ENCODE assay signal across 30 cellular contexts in the genomic region with DNA sequence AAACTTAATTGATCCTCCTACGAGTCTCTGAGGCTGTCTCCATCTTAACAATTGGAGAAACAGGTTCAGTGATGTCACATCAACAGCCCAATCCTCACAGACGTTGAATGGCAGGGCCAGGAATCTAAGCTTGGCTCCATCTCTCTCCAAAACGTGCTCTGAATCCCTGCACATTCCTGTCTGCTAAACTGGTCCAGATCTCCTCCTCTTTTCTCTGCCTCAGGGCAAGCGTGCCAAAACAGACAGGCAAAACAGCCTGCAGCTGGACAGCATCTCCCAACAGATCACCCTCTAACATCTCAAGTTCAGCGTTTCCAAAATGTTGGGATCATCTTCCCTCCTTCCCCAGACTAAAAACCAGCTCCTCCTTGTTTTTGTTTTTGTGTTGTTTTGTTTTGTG. TPM values are rescaled to one million over a fixed set of nuclear protein-coding genes. Genes with fewer than 3 reads are reported as not detected.
DNase-seq lines count a peak whose midpoint lies in the region; ATAC-seq and TF ChIP-seq lines count a peak whose summit lies in the region.
"Had no signal": no experiment of that assay in that cellular context is flagged by ENCODE, and none has a peak within 500 bp of the region (broad histone marks: within the 10 kb centered on the region; RNA-seq: fewer than 3 reads in every experiment).

No MANE protein-coding gene starts in this region.

- H3K4me2 ChIP-seq in GM23248 (ENCODE audit: unreplicated experiment), result no peak overlapping the region
- H3K4me2 ChIP-seq: BLaER1 had no signal

- H3K36me3 ChIP-seq in GM23248 (ENCODE audit: low read depth) (no peaks in the 10 kb centered on the region), right lobe of liver (peaks cover 0 to 3% (median 0%) of the 10 kb centered on the region in 4 donors)
- H3K36me3 ChIP-seq: BLaER1, cardiac muscle cell, lower lobe of right lung had no signal

- 0 to 3% methylated on average over 5 of the region's 5 CpGs for WGBS in GM23248 (ENCODE audit: low coverage in 1 of 2, low lambda C conversion rate in 2 of 2, missing lambda C conversion rate in 2 of 2), 2 experiments
- 22% methylated on average over 5 of the region's 5 CpGs for WGBS in right lobe of liver (ENCODE audit: insufficient coverage, low coverage, low lambda C conversion rate, missing lambda C conversion rate)

- H3K4me1 ChIP-seq in GM23248 (ENCODE audit: insufficient read depth) (no peaks in the 10 kb centered on the region), right lobe of liver (peaks cover 0 to 55% (median 26%) of the 10 kb centered on the region in 4 donors)
- H3K4me1 ChIP-seq: BLaER1 had no signal

- no peaks in the 10 kb centered on the region for H3F3A ChIP-seq in GM23248 (ENCODE audit: insufficient read depth)

- no peak overlapping the region for H2AFZ ChIP-seq in GM23248

- H3K27me3 ChIP-seq in GM23248 (replicated peaks; ENCODE audit: insufficient read depth) (peaks cover 42% of the 10 kb centered on the region), right lobe of liver (no peaks in the 10 kb centered on the region)
- H3K27me3 ChIP-seq: BLaER1 had no signal

- no peaks in the 10 kb centered on the region for H3K79me2 ChIP-seq in GM23248 (ENCODE audit: insufficient read depth)

- no peaks in the 10 kb centered on the region for H4K20me1 ChIP-seq in GM23248 (ENCODE audit: insufficient read depth)
- H4K20me1 ChIP-seq: BLaER1 had no signal

- no peaks in the 10 kb centered on the region for H3K9me2 ChIP-seq in GM23248 (ENCODE audit: insufficient read depth)

- in situ Hi-C loops in GM23248 (cut with MboI), result no loop called here

- TF ChIP-seq CTCF in AG10803 (conservative IDR thresholded peaks at IDR 0.05; ENCODE audit: low read length) (no peak), right lobe of liver (IDR thresholded peaks at IDR 0.05) (no peak), GM20000 (IDR thresholded peaks at IDR 0.05; ENCODE audit: extremely low read depth, missing control alignments) (no peak)

- H3K27ac ChIP-seq in GM23248 (no peak overlapping the region), right lobe of liver (peak overlapping the region in 2 of 3 donors; percentile 56 to 77)
- H3K27ac ChIP-seq: BLaER1, cardiac muscle cell had no signal

- no peak for TF ChIP-seq POLR2A in right lobe of liver (IDR thresholded peaks at IDR 0.05)

- no peak overlapping the region for H3K9ac ChIP-seq in GM23248
- H3K9ac ChIP-seq: BLaER1 had no signal

- DNase-seq in AG10803 (ENCODE audit: low read depth), result peak; percentile 57
- peak; percentile 38 for DNase-seq in GM23248
- DNase-seq in dedifferentiated amniotic fluid mesenchymal stem cell (ENCODE audit: extremely low spot score), result peak; percentile 52
- no peak for DNase-seq in right lobe of liver
- DNase-seq in NCI-H2081 treated with DMSO at 0.1 percent for 48 hours (lab: John Stamatoyannopoulos, UW), result no peak
- no peak for DNase-seq in GM20000 (ENCODE audit: low spot score)
- no peak for DNase-seq in NOMO-1 (lab: John Stamatoyannopoulos, UW; ENCODE audit: unreplicated experiment in 2 of 2)
- DNase-seq: activated naive CD4-positive, alpha-beta T cell treated with anti-CD3 and anti-CD28 coated beads, Interleukin-2, amount 50 U/mL, for 16 hours; COR-L47; dermis blood vessel endothelial cell; DMS53; kidney; lower lobe of right lung; NCI-H1694; NCI-H2171 treated with DMSO at 0.1 percent for 48 hours; NCI-H510A treated with DMSO at 0.1 percent for 48 hours; NK-92 treated with Interleukin-12 subunit alpha and Interleukin-12 subunit beta, amount 100 ng/mL, for 24 hours; SIG-M5; stimulated activated naive CD8-positive, alpha-beta T cell treated with anti-CD3 and anti-CD28 coated beads, Interleukin-15, Interleukin-2, amounts not matched to agents 100 U/mL and 50 U/mL, for 24 hours; T1000 had no signal

- intact Hi-C loops in right lobe of liver (cut with DNase I), result no loop called here

- ATAC-seq in right lobe of liver (peak in 3 of 4 donors; percentile 2 to 21 (median 6)), HG03442 (IDR thresholded peaks at IDR 0.05; ENCODE audit: unreplicated experiment) (no peak)
- ATAC-seq: lower lobe of right lung; natural killer cell treated with Interleukin-12 subunit alpha and Interleukin-12 subunit beta and Interleukin-15 and Interleukin-18, amount 100 ng/mL, for 72 hours; Panc1; stimulated activated naive CD8-positive, alpha-beta T cell treated with anti-CD3 and anti-CD28 coated beads, Interleukin-15, Interleukin-2, amounts not matched to agents 100 U/mL and 50 U/mL, for 24 hours; WTC11 had no signal

- H3K9me3 ChIP-seq in GM23248 (ENCODE audit: low read depth) (no peaks in the 10 kb centered on the region), right lobe of liver (no peaks in the 10 kb centered on the region)
- H3K9me3 ChIP-seq: BLaER1, lower lobe of right lung had no signal

- H3K4me3 ChIP-seq in AG10803 (ENCODE audit: low read length) (no peak overlapping the region), GM23248 (no peak overlapping the region), right lobe of liver (no peak overlapping the region)
- H3K4me3 ChIP-seq: BLaER1, cardiac muscle cell, lower lobe of right lung had no signal

RNA-seq across cellular contexts. Expression of gene FBP1, which starts 6.6 kb away (rescaled TPM):
- total RNA-seq in GM23248 (2014; rRNA removed; shearing (Covaris generic)), result not detected in 2 replicates
- polyA plus RNA-seq in GM23248 (2016; fragmentation: Nextera tagmentation; extraction: Ambion mirVana), result not detected in 2 replicates
- 100 to 1,000 TPM; 180 to 781 (median 384) TPM for total RNA-seq in right lobe of liver
- total RNA-seq: skeletal muscle tissue had no signal

RNA-seq across cellular contexts. Expression of gene FBP2, which starts 39.1 kb away (rescaled TPM):
- not detected in 2 replicates for total RNA-seq in GM23248 (2014; rRNA removed; shearing (Covaris generic))
- not detected in 2 replicates for polyA plus RNA-seq in GM23248 (2016; fragmentation: Nextera tagmentation; extraction: Ambion mirVana)
- total RNA-seq in right lobe of liver, result not detected
- total RNA-seq: cardiac muscle cell; dermis blood vessel endothelial cell; glomerular endothelial cell; kidney; lower lobe of right lung; mononuclear cell; natural killer cell treated with Interleukin-12 subunit alpha and Interleukin-12 subunit beta and Interleukin-15 and Interleukin-18, amount 100 ng/mL, for 72 hours; omental fat pad; WTC11 had no signal

Comparison
In these comparisons a context has a peak if more than half of its experiments do, and no peak if none do; other contexts are left out.
1. DNase-seq: peak in AG10803 (single experiment), GM23248 (single experiment) and dedifferentiated amniotic fluid mesenchymal stem cell (single experiment); none in right lobe of liver (0 of 3), NCI-H2081 treated with DMSO at 0.1 percent for 48 hours (single experiment), GM20000 (single experiment) and NOMO-1 (0 of 2).
2. RNA of gene FBP1, which starts 6.6 kb away (total RNA-seq): 180 to 781 TPM in right lobe of liver; not detected in GM23248; every median in the first group is over 100 times any median in the second.